Comparison of ENCODE assay signal across 28 cellular contexts in genomic region chr6:166408936-166409755, GRCh38. TPM values are rescaled to one million over a fixed set of nuclear protein-coding genes. Genes with fewer than 3 reads are reported as not detected.
DNase-seq lines count a peak whose midpoint lies in the region; ATAC-seq and TF ChIP-seq lines count a peak whose summit lies in the region.
"Had no signal": no experiment of that assay in that cellular context is flagged by ENCODE, and none has a peak within 500 bp of the region (broad histone marks: within the 10 kb centered on the region; RNA-seq: fewer than 3 reads in every experiment).

No MANE protein-coding gene starts in this region.

- POLR2A ChIA-PET in HEK293T (lab: Yijun Ruan, JAX): no interaction called here

- H3K4me1 Mint-ChIP-seq in nephron progenitor cell: peaks cover 31% of the 10 kb centered on the region
- H3K4me1 Mint-ChIP-seq in activated T-helper 1 cell treated with anti-CD3 and anti-CD28 coated beads, Interleukin-12 subunit alpha, Interleukin-12 subunit beta, Interleukin-2, Interleukin-4 antibody, amounts not matched to agents 30 ng/mL and 10 ng/mL and 1 ng/mL, durations not matched to agents 14 hours and 24 hours and 36 hours (ENCODE audit: low read depth): peaks cover 23% of the 10 kb centered on the region

- H3K36me3 ChIP-seq in SK-N-MC (ENCODE audit: insufficient read depth, low read length) (no peaks in the 10 kb centered on the region), stomach (peaks cover 9 to 41% (median 34%) of the 10 kb centered on the region in 4 donors), esophagus squamous epithelium (peaks cover 0 to 27% (median 0%) of the 10 kb centered on the region in 3 donors)
- H3K36me3 ChIP-seq: brain microvascular endothelial cell had no signal

- no peaks in the 10 kb centered on the region for H3K27me3 Mint-ChIP-seq in nephron progenitor cell (ENCODE audit: low read depth, poor library complexity)
- H3K27me3 Mint-ChIP-seq in activated T-helper 1 cell treated with anti-CD3 and anti-CD28 coated beads, Interleukin-12 subunit alpha, Interleukin-12 subunit beta, Interleukin-2, Interleukin-4 antibody, amounts not matched to agents 30 ng/mL and 10 ng/mL and 1 ng/mL, durations not matched to agents 14 hours and 24 hours and 36 hours (ENCODE audit: insufficient read depth): peaks cover 25% of the 10 kb centered on the region
- H3K27me3 Mint-ChIP-seq: activated CD4-positive, alpha-beta memory T cell treated with anti-CD3 and anti-CD28 coated beads for 36 hours had no signal

- H3K9me3 ChIP-seq in SK-N-MC (ENCODE audit: low read depth, low read length): no peaks in the 10 kb centered on the region
- no peaks in the 10 kb centered on the region for H3K9me3 ChIP-seq in stomach
- H3K9me3 ChIP-seq in esophagus squamous epithelium: no peaks in the 10 kb centered on the region
- H3K9me3 ChIP-seq: gastroesophageal sphincter, left lung had no signal

- H3K27ac ChIP-seq in SK-N-MC (no peak overlapping the region), stomach (no peak overlapping the region), esophagus squamous epithelium (no peak overlapping the region)
- H3K27ac ChIP-seq: brain microvascular endothelial cell, gastroesophageal sphincter, left lung, PC-9 had no signal

- H3K27me3 ChIP-seq in stomach (no peaks in the 10 kb centered on the region), esophagus squamous epithelium (no peaks in the 10 kb centered on the region)
- H3K27me3 ChIP-seq: brain microvascular endothelial cell, gastroesophageal sphincter, left lung had no signal

- no peak for TF ChIP-seq EP300 in stomach (IDR thresholded peaks at IDR 0.05)

- H3K9me3 Mint-ChIP-seq in nephron progenitor cell: no peaks in the 10 kb centered on the region
- no peaks in the 10 kb centered on the region for H3K9me3 Mint-ChIP-seq in activated T-helper 1 cell treated with anti-CD3 and anti-CD28 coated beads, Interleukin-12 subunit alpha, Interleukin-12 subunit beta, Interleukin-2, Interleukin-4 antibody, amounts not matched to agents 30 ng/mL and 10 ng/mL and 1 ng/mL, durations not matched to agents 14 hours and 24 hours and 36 hours
- H3K9me3 Mint-ChIP-seq: activated CD4-positive, alpha-beta memory T cell treated with anti-CD3 and anti-CD28 coated beads for 36 hours; activated naive CD4-positive, alpha-beta T cell treated with anti-CD3 and anti-CD28 coated beads, Interleukin-2, amount 50 U/mL, for 72 hours; naive B cell had no signal

- peak overlapping the region; percentile 14; the same call in 1 of the 2 replicates for H3K4me3 ChIP-seq in SK-N-MC
- H3K4me3 ChIP-seq in stomach: no peak overlapping the region
- H3K4me3 ChIP-seq in esophagus squamous epithelium: no peak overlapping the region
- H3K4me3 ChIP-seq: gastroesophageal sphincter, left lung, PC-9 had no signal

- DNase-seq in HEK293T (ENCODE audit: extremely low spot score): no peak
- DNase-seq in SK-N-MC (ENCODE audit: low read depth, low spot score): no peak
- DNase-seq in left colon: no peak
- DNase-seq in nephron progenitor cell: no peak
- DNase-seq in stomach: no peak
- DNase-seq in DMS79 (lab: John Stamatoyannopoulos, UW): no peak
- DNase-seq in activated T-helper 1 cell treated with anti-CD3 and anti-CD28 coated beads, Interleukin-12 subunit alpha, Interleukin-12 subunit beta, Interleukin-2, Interleukin-4 antibody, amounts not matched to agents 30 ng/mL and 10 ng/mL and 1 ng/mL, durations not matched to agents 14 hours and 24 hours and 36 hours (ENCODE audit: low spot score): no peak
- no peak for DNase-seq in esophagus squamous epithelium (lab: John Stamatoyannopoulos, UW)
- DNase-seq: activated CD4-positive, alpha-beta memory T cell treated with anti-CD3 and anti-CD28 coated beads for 36 hours; activated CD4-positive, alpha-beta T cell treated with anti-CD3 and anti-CD28 coated beads for 1 hour; amygdala; brain microvascular endothelial cell; C1 segment of cervical spinal cord; Calu3; DND-41; GF-D8; hypothalamus; left lung; MV-4-11; naive B cell; NCI-H1436 treated with DMSO at 0.1 percent for 48 hours; NCI-H2081 treated with DMSO at 0.1 percent for 48 hours; NCI-H2227 treated with DMSO at 0.1 percent for 48 hours; PC-9; Right ventricle myocardium superior; stimulated activated naive CD4-positive, alpha-beta T cell treated with Interleukin-2 at 50 U/mL for 16 hours had no signal

- CTCF ChIA-PET in HEK293T (lab: Yijun Ruan, JAX): no interaction called here

- 63 to 79% (median 71%) methylated on average over 22 of the region's 22 CpGs for WGBS in stomach, 5 donors
- WGBS in esophagus squamous epithelium, 2 donors: 74 to 76% methylated on average over 20 to 21 of the region's 22 CpGs

- no peak for TF ChIP-seq CTCF in nephron progenitor cell (IDR thresholded peaks at IDR 0.05)
- no peak for TF ChIP-seq CTCF in stomach (IDR thresholded peaks at IDR 0.05)
- TF ChIP-seq CTCF in esophagus squamous epithelium (IDR thresholded peaks at IDR 0.05): no peak

- TF ChIP-seq POLR2A in stomach (IDR thresholded peaks at IDR 0.05): no peak
- no peak for TF ChIP-seq POLR2A in esophagus squamous epithelium (IDR thresholded peaks at IDR 0.05)

- H3K4me1 ChIP-seq in stomach (no peaks in the 10 kb centered on the region), esophagus squamous epithelium (no peaks in the 10 kb centered on the region)
- H3K4me1 ChIP-seq: gastroesophageal sphincter, left lung had no signal

- no peak overlapping the region for H3K9ac ChIP-seq in SK-N-MC (ENCODE audit: insufficient read length)

- H3K4me3 Mint-ChIP-seq in nephron progenitor cell: no peak overlapping the region
- H3K4me3 Mint-ChIP-seq in activated T-helper 1 cell treated with anti-CD3 and anti-CD28 coated beads, Interleukin-12 subunit alpha, Interleukin-12 subunit beta, Interleukin-2, Interleukin-4 antibody, amounts not matched to agents 30 ng/mL and 10 ng/mL and 1 ng/mL, durations not matched to agents 14 hours and 24 hours and 36 hours: no peak overlapping the region
- H3K4me3 Mint-ChIP-seq: activated CD4-positive, alpha-beta memory T cell treated with anti-CD3 and anti-CD28 coated beads for 36 hours; naive B cell had no signal

- peak overlapping the region; percentile 45 for H3K27ac Mint-ChIP-seq in nephron progenitor cell
- no peak overlapping the region for H3K27ac Mint-ChIP-seq in activated T-helper 1 cell treated with anti-CD3 and anti-CD28 coated beads, Interleukin-12 subunit alpha, Interleukin-12 subunit beta, Interleukin-2, Interleukin-4 antibody, amounts not matched to agents 30 ng/mL and 10 ng/mL and 1 ng/mL, durations not matched to agents 14 hours and 24 hours and 36 hours
- H3K27ac Mint-ChIP-seq: activated CD4-positive, alpha-beta memory T cell treated with anti-CD3 and anti-CD28 coated beads for 36 hours had no signal

- ATAC-seq in left colon: peak; percentile 39
- ATAC-seq: activated naive CD4-positive, alpha-beta T cell treated with anti-CD3 and anti-CD28 coated beads, Interleukin-2, amount 50 U/mL, for 72 hours; gastroesophageal sphincter; left lung had no signal

- intact Hi-C loops in left colon (cut with DNase I, micrococcal nuclease): no loop called here
- intact Hi-C loops in stomach (cut with DNase I; ENCODE audit: low total_unique reads): no loop called here
- intact Hi-C loops in activated T-helper 1 cell treated with anti-CD3 and anti-CD28 coated beads, Interleukin-12 subunit alpha, Interleukin-12 subunit beta, Interleukin-2, Interleukin-4 antibody, amounts not matched to agents 30 ng/mL and 10 ng/mL and 1 ng/mL, durations not matched to agents 14 hours and 24 hours and 36 hours (cut with micrococcal nuclease): no loop called here
- intact Hi-C loops in esophagus squamous epithelium (cut with DNase I): no loop called here

- H3K36me3 Mint-ChIP-seq in nephron progenitor cell (ENCODE audit: low read depth): no peaks in the 10 kb centered on the region
- no peaks in the 10 kb centered on the region for H3K36me3 Mint-ChIP-seq in activated T-helper 1 cell treated with anti-CD3 and anti-CD28 coated beads, Interleukin-12 subunit alpha, Interleukin-12 subunit beta, Interleukin-2, Interleukin-4 antibody, amounts not matched to agents 30 ng/mL and 10 ng/mL and 1 ng/mL, durations not matched to agents 14 hours and 24 hours and 36 hours (ENCODE audit: low read depth)
- H3K36me3 Mint-ChIP-seq: activated CD4-positive, alpha-beta memory T cell treated with anti-CD3 and anti-CD28 coated beads for 36 hours; activated naive CD4-positive, alpha-beta T cell treated with anti-CD3 and anti-CD28 coated beads, Interleukin-2, amount 50 U/mL, for 72 hours; naive B cell had no signal

TF ChIP-seq in HEK293T, 16 proteins besides CTCF, POLR2A, EP300 and RAD21:
- no peak for TF ChIP-seq FOXM1 (IDR thresholded peaks at IDR 0.05; ENCODE audit: borderline replicate concordance)
- no peak for TF ChIP-seq FOXA1 (IDR thresholded peaks at IDR 0.05)
- TF ChIP-seq TARDBP (IDR thresholded peaks at IDR 0.05): peak; percentile 67
- TF ChIP-seq L3MBTL2 (conservative IDR thresholded peaks at IDR 0.05): no peak
- no peak for TF ChIP-seq ELF4 (IDR thresholded peaks at IDR 0.05)
- TF ChIP-seq, protein P1, sequence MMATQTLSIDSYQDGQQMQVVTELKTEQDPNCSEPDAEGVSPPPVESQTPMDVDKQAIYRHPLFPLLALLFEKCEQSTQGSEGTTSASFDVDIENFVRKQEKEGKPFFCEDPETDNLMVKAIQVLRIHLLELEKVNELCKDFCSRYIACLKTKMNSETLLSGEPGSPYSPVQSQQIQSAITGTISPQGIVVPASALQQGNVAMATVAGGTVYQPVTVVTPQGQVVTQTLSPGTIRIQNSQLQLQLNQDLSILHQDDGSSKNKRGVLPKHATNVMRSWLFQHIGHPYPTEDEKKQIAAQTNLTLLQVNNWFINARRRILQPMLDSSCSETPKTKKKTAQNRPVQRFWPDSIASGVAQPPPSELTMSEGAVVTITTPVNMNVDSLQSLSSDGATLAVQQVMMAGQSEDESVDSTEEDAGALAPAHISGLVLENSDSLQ (IDR thresholded peaks at IDR 0.05): no peak

RNA-seq across cellular contexts. Expression of gene MPC1, which starts 26.4 kb away (rescaled TPM):
- 100 to 1,000 TPM; 124 to 152 TPM for total RNA-seq in left colon
- total RNA-seq in stomach: 100 to 1,000 TPM in 1 of 5 donors, 10 to 100 TPM in 4; 48.4 to 120 (median 88.1) TPM
- 100 to 1,000 TPM in 2 of 3 donors, 10 to 100 TPM in 1; 64.7 to 188 (median 155) TPM for polyA plus RNA-seq in stomach
- total RNA-seq in activated T-helper 1 cell treated with anti-CD3 and anti-CD28 coated beads, Interleukin-12 subunit alpha, Interleukin-12 subunit beta, Interleukin-2, Interleukin-4 antibody, amounts not matched to agents 30 ng/mL and 10 ng/mL and 1 ng/mL, durations not matched to agents 14 hours and 24 hours and 36 hours: 17.3 and 19.1 TPM in 2 replicates
- 10 to 100 TPM; 43.1 to 64.3 (median 59.5) TPM for total RNA-seq in esophagus squamous epithelium
